In the genomic region with DNA sequence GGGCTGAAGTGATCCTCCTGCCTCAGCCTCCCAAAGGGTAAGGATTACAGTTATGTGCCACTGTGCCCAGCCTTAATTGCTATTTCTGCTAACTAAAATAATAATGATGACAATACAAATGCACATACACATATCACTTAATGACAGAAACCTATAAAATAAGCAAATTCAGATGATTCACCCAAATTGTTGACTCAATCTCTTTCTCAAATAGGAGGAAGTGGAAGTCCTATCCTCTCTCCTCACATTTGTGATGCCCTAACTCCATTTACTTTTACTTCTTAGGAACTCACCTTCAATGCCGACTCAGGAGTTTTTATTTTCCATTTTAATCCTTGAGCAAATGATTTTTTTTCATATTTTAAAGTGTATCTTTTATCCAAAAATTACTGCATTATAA, we compare ENCODE assay signal across 25 cellular contexts.
"Had no signal": no experiment of that assay in that cellular context is flagged by ENCODE, and none has a peak within 500 bp of the region (broad histone marks: within the 10 kb centered on the region; RNA-seq: fewer than 3 reads in every experiment).

No MANE protein-coding gene starts in this region.

- H3K4me3 ChIP-seq: ascending aorta, body of pancreas, K562 had no signal

- DNase-seq: activated B cell treated with CpG ODN at 0.5 μM for 24 hours; activated CD4-positive, alpha-beta T cell treated with anti-CD3 and anti-CD28 coated beads for 1 hour; activated CD4-positive, alpha-beta T cell treated with anti-CD3 and anti-CD28 coated beads, Interleukin-2, amount 10 ng/mL, durations not matched to agents 24 days and 14 days; activated CD4-positive, alpha-beta T cell treated with anti-CD3 and anti-CD28 coated beads, Interleukin-2, amount 50 U/mL, for 48 hours; activated CD8-positive, alpha-beta memory T cell treated with anti-CD3 and anti-CD28 coated beads, Interleukin-2, amount 10 ng/mL, durations not matched to agents 7 days and 5 days; activated effector memory CD4-positive, alpha-beta T cell treated with Interleukin-2 at 50 U/mL for 16 hours; activated naive CD4-positive, alpha-beta T cell; activated T-cell treated with anti-CD3 and anti-CD28 coated beads, Interleukin-2, amount 50 U/mL, for 24 hours; body of pancreas; Karpas-422; MM.1S; NCI-H1092 treated with DMSO at 0.1 percent for 48 hours; NCI-H1417 treated with DMSO at 0.1 percent for 48 hours; NCI-H1694; NCI-H2029; NCI-H2107; NCI-H345; NCI-H510A; NCI-H526 treated with DMSO at 0.1 percent for 48 hours; NCI-H82; SIG-M5; T-helper 17 cell; T-helper 9 cell had no signal

- H3K27ac ChIP-seq: ascending aorta, body of pancreas had no signal

- ATAC-seq: activated CD8-positive, alpha-beta memory T cell treated with anti-CD3 and anti-CD28 coated beads, Interleukin-2, amount 10 ng/mL, durations not matched to agents 7 days and 5 days; body of pancreas; K562; T-helper 17 cell had no signal

- H3K27me3 ChIP-seq: ascending aorta, body of pancreas had no signal

- H3K9me3 ChIP-seq: ascending aorta, body of pancreas had no signal

- H3K36me3 ChIP-seq: ascending aorta had no signal

- H3K4me1 ChIP-seq: ascending aorta, body of pancreas had no signal
